2 cellular contexts compared by ENCODE assay signal in genomic region chr2:120774557-120775160, GRCh38.
A peak's percentile ranks its signal among the peaks of the same experiment; 100 is the strongest.
TF ChIP-seq lines count a peak whose summit lies in the region.

No MANE protein-coding gene starts in this region.

TF ChIP-seq in A549, 52 proteins besides CTCF, POLR2A, EP300 and RAD21:
- TF ChIP-seq ELK1 (IDR thresholded peaks at IDR 0.05; ENCODE audit: low read depth, low read length) (no peak), ZFP36 (IDR thresholded peaks at IDR 0.05; ENCODE audit: borderline replicate concordance, partially characterized antibody) (peak; percentile 63)

TF ChIP-seq in IMR-90, 13 proteins besides CTCF, POLR2A, EP300 and RAD21 (continued from another document):
- TF ChIP-seq ELK1 (IDR thresholded peaks at IDR 0.05; ENCODE audit: borderline replicate concordance, low read depth, low read length) (no peak), USF2 (IDR thresholded peaks at IDR 0.05; ENCODE audit: low read depth, low read length) (no peak), CHD1 (IDR thresholded peaks at IDR 0.05; ENCODE audit: low read depth, low read length) (no peak), BHLHE40 (IDR thresholded peaks at IDR 0.05; ENCODE audit: low read depth, low read length) (no peak), MAZ (IDR thresholded peaks at IDR 0.05; ENCODE audit: borderline replicate concordance, low read depth, low read length) (no peak), MXI1 (IDR thresholded peaks at IDR 0.05; ENCODE audit: borderline replicate concordance, low read depth, low read length) (no peak), RFX5 (IDR thresholded peaks at IDR 0.05; ENCODE audit: low read depth, low read length) (no peak), NFE2L2 (IDR thresholded peaks at IDR 0.05; ENCODE audit: low read depth, low read length) (no peak), FOS (IDR thresholded peaks at IDR 0.05; ENCODE audit: low read depth, low read length) (no peak), CEBPB (IDR thresholded peaks at IDR 0.05; ENCODE audit: low read depth, low read length) (no peak), RCOR1 (IDR thresholded peaks at IDR 0.05; ENCODE audit: insufficient replicate concordance, low read length) (no peak)
